1 cellular context compared by ENCODE assay signal in the genomic region with DNA sequence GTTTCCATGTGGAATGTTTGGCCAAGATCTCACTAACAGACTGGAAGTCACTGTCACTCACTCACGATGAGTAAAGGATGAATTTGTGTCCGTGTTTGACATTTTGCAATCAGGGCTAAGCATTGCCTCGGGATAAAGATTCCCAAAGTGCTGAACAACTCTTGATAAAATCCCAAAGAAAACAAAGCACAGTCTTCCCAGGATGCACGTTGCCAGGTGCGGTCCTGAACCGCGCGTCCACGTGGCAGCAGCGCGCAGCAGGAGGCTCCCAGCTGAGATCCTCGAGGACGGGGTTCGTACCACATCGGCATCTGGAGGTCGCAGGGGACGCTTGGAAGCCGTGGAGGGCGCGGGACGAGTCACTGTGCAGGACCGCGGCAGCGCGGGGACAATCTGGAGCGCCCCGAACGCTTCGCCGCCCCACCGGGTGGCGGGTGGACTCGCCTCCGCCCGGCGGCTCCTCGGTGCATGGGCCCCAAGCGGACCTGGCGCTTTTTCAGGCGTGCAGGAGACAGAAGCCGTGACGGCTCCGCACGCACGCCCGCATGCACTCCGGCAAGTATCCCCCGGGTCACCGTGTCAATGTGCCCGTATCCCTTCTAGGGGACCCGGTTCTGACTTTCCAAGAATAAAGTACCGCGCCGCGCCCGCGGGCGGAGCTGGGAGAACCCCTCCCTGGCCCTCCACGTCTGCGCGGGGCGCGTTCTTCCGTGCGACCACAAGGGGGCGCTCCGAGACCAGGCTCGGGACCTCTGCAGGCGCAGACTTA.
A peak's percentile ranks its signal among the peaks of the same experiment; 100 is the strongest.
TF ChIP-seq lines count a peak whose summit lies in the region.

No MANE protein-coding gene starts in this region.

TF ChIP-seq in K562, 482 proteins besides CTCF, POLR2A, EP300 and RAD21 (continued from another document and continues in another):
- TF ChIP-seq, protein P1, sequence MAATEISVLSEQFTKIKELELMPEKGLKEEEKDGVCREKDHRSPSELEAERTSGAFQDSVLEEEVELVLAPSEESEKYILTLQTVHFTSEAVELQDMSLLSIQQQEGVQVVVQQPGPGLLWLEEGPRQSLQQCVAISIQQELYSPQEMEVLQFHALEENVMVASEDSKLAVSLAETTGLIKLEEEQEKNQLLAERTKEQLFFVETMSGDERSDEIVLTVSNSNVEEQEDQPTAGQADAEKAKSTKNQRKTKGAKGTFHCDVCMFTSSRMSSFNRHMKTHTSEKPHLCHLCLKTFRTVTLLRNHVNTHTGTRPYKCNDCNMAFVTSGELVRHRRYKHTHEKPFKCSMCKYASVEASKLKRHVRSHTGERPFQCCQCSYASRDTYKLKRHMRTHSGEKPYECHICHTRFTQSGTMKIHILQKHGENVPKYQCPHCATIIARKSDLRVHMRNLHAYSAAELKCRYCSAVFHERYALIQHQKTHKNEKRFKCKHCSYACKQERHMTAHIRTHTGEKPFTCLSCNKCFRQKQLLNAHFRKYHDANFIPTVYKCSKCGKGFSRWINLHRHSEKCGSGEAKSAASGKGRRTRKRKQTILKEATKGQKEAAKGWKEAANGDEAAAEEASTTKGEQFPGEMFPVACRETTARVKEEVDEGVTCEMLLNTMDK (IDR thresholded peaks at IDR 0.05; ENCODE audit: borderline replicate concordance, insufficient read depth, low read depth, low read length, poor library complexity, severe bottlenecking): peak; percentile 14
- TF ChIP-seq LEF1 (IDR thresholded peaks at IDR 0.05): no peak
- TF ChIP-seq NONO (IDR thresholded peaks at IDR 0.05; ENCODE audit: low read depth in 2 of 2, low read length in 1 of 2): 0 out of 4 replicates have a peak, but pooled peaks of 1 of the 2 experiments have one; percentile 9
- no peak for TF ChIP-seq ZNF232 (CRISPR knock-in tag; IDR thresholded peaks at IDR 0.05)
- TF ChIP-seq, protein P2, sequence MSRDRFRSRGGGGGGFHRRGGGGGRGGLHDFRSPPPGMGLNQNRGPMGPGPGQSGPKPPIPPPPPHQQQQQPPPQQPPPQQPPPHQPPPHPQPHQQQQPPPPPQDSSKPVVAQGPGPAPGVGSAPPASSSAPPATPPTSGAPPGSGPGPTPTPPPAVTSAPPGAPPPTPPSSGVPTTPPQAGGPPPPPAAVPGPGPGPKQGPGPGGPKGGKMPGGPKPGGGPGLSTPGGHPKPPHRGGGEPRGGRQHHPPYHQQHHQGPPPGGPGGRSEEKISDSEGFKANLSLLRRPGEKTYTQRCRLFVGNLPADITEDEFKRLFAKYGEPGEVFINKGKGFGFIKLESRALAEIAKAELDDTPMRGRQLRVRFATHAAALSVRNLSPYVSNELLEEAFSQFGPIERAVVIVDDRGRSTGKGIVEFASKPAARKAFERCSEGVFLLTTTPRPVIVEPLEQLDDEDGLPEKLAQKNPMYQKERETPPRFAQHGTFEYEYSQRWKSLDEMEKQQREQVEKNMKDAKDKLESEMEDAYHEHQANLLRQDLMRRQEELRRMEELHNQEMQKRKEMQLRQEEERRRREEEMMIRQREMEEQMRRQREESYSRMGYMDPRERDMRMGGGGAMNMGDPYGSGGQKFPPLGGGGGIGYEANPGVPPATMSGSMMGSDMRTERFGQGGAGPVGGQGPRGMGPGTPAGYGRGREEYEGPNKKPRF (IDR thresholded peaks at IDR 0.05; ENCODE audit: low read depth, low read length): no peak
- TF ChIP-seq, protein P3, sequence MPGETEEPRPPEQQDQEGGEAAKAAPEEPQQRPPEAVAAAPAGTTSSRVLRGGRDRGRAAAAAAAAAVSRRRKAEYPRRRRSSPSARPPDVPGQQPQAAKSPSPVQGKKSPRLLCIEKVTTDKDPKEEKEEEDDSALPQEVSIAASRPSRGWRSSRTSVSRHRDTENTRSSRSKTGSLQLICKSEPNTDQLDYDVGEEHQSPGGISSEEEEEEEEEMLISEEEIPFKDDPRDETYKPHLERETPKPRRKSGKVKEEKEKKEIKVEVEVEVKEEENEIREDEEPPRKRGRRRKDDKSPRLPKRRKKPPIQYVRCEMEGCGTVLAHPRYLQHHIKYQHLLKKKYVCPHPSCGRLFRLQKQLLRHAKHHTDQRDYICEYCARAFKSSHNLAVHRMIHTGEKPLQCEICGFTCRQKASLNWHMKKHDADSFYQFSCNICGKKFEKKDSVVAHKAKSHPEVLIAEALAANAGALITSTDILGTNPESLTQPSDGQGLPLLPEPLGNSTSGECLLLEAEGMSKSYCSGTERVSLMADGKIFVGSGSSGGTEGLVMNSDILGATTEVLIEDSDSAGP (CRISPR knock-in tag; IDR thresholded peaks at IDR 0.05): no peak
- TF ChIP-seq, protein P4, sequence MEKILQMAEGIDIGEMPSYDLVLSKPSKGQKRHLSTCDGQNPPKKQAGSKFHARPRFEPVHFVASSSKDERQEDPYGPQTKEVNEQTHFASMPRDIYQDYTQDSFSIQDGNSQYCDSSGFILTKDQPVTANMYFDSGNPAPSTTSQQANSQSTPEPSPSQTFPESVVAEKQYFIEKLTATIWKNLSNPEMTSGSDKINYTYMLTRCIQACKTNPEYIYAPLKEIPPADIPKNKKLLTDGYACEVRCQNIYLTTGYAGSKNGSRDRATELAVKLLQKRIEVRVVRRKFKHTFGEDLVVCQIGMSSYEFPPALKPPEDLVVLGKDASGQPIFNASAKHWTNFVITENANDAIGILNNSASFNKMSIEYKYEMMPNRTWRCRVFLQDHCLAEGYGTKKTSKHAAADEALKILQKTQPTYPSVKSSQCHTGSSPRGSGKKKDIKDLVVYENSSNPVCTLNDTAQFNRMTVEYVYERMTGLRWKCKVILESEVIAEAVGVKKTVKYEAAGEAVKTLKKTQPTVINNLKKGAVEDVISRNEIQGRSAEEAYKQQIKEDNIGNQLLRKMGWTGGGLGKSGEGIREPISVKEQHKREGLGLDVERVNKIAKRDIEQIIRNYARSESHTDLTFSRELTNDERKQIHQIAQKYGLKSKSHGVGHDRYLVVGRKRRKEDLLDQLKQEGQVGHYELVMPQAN (IDR thresholded peaks at IDR 0.05; ENCODE audit: borderline replicate concordance): peak; percentile 43; the same call in 1 of the 2 replicates
- TF ChIP-seq, protein P5, sequence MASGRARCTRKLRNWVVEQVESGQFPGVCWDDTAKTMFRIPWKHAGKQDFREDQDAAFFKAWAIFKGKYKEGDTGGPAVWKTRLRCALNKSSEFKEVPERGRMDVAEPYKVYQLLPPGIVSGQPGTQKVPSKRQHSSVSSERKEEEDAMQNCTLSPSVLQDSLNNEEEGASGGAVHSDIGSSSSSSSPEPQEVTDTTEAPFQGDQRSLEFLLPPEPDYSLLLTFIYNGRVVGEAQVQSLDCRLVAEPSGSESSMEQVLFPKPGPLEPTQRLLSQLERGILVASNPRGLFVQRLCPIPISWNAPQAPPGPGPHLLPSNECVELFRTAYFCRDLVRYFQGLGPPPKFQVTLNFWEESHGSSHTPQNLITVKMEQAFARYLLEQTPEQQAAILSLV (tag; IDR thresholded peaks at IDR 0.05): no peak
- no peak for TF ChIP-seq ARID1B (IDR thresholded peaks at IDR 0.05)
- no peak for TF ChIP-seq PHTF2 (CRISPR knock-in tag; IDR thresholded peaks at IDR 0.05)
- peak; percentile 94 for TF ChIP-seq ZNF316 (IDR thresholded peaks at IDR 0.05)
- TF ChIP-seq, protein P6, sequence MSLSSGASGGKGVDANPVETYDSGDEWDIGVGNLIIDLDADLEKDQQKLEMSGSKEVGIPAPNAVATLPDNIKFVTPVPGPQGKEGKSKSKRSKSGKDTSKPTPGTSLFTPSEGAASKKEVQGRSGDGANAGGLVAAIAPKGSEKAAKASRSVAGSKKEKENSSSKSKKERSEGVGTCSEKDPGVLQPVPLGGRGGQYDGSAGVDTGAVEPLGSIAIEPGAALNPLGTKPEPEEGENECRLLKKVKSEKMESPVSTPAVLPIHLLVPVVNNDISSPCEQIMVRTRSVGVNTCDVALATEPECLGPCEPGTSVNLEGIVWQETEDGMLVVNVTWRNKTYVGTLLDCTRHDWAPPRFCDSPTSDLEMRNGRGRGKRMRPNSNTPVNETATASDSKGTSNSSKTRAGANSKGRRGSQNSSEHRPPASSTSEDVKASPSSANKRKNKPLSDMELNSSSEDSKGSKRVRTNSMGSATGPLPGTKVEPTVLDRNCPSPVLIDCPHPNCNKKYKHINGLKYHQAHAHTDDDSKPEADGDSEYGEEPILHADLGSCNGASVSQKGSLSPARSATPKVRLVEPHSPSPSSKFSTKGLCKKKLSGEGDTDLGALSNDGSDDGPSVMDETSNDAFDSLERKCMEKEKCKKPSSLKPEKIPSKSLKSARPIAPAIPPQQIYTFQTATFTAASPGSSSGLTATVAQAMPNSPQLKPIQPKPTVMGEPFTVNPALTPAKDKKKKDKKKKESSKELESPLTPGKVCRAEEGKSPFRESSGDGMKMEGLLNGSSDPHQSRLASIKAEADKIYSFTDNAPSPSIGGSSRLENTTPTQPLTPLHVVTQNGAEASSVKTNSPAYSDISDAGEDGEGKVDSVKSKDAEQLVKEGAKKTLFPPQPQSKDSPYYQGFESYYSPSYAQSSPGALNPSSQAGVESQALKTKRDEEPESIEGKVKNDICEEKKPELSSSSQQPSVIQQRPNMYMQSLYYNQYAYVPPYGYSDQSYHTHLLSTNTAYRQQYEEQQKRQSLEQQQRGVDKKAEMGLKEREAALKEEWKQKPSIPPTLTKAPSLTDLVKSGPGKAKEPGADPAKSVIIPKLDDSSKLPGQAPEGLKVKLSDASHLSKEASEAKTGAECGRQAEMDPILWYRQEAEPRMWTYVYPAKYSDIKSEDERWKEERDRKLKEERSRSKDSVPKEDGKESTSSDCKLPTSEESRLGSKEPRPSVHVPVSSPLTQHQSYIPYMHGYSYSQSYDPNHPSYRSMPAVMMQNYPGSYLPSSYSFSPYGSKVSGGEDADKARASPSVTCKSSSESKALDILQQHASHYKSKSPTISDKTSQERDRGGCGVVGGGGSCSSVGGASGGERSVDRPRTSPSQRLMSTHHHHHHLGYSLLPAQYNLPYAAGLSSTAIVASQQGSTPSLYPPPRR (CRISPR knock-in tag; IDR thresholded peaks at IDR 0.05; ENCODE audit: borderline replicate concordance): no peak
- TF ChIP-seq, protein P7, sequence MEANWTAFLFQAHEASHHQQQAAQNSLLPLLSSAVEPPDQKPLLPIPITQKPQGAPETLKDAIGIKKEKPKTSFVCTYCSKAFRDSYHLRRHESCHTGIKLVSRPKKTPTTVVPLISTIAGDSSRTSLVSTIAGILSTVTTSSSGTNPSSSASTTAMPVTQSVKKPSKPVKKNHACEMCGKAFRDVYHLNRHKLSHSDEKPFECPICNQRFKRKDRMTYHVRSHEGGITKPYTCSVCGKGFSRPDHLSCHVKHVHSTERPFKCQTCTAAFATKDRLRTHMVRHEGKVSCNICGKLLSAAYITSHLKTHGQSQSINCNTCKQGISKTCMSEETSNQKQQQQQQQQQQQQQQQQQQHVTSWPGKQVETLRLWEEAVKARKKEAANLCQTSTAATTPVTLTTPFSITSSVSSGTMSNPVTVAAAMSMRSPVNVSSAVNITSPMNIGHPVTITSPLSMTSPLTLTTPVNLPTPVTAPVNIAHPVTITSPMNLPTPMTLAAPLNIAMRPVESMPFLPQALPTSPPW (CRISPR knock-in tag; IDR thresholded peaks at IDR 0.05): peak; percentile 55; the same call in 1 of the 2 replicates
- TF ChIP-seq ZNF12 (CRISPR knock-in tag; IDR thresholded peaks at IDR 0.05): no peak
- no peak for TF ChIP-seq MAFK (IDR thresholded peaks at IDR 0.05; ENCODE audit: low read length)
- TF ChIP-seq, protein P8, sequence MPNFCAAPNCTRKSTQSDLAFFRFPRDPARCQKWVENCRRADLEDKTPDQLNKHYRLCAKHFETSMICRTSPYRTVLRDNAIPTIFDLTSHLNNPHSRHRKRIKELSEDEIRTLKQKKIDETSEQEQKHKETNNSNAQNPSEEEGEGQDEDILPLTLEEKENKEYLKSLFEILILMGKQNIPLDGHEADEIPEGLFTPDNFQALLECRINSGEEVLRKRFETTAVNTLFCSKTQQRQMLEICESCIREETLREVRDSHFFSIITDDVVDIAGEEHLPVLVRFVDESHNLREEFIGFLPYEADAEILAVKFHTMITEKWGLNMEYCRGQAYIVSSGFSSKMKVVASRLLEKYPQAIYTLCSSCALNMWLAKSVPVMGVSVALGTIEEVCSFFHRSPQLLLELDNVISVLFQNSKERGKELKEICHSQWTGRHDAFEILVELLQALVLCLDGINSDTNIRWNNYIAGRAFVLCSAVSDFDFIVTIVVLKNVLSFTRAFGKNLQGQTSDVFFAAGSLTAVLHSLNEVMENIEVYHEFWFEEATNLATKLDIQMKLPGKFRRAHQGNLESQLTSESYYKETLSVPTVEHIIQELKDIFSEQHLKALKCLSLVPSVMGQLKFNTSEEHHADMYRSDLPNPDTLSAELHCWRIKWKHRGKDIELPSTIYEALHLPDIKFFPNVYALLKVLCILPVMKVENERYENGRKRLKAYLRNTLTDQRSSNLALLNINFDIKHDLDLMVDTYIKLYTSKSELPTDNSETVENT (CRISPR knock-in tag; IDR thresholded peaks at IDR 0.05): no peak
- TF ChIP-seq ILF3 (IDR thresholded peaks at IDR 0.05; ENCODE audit: borderline replicate concordance): no peak
- TF ChIP-seq, protein P9, sequence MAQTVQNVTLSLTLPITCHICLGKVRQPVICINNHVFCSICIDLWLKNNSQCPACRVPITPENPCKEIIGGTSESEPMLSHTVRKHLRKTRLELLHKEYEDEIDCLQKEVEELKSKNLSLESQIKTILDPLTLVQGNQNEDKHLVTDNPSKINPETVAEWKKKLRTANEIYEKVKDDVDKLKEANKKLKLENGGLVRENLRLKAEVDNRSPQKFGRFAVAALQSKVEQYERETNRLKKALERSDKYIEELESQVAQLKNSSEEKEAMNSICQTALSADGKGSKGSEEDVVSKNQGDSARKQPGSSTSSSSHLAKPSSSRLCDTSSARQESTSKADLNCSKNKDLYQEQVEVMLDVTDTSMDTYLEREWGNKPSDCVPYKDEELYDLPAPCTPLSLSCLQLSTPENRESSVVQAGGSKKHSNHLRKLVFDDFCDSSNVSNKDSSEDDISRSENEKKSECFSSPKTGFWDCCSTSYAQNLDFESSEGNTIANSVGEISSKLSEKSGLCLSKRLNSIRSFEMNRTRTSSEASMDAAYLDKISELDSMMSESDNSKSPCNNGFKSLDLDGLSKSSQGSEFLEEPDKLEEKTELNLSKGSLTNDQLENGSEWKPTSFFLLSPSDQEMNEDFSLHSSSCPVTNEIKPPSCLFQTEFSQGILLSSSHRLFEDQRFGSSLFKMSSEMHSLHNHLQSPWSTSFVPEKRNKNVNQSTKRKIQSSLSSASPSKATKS (CRISPR knock-in tag; IDR thresholded peaks at IDR 0.05): no peak
- no peak for TF ChIP-seq MTA1 (IDR thresholded peaks at IDR 0.05; ENCODE audit: borderline replicate concordance)
- no peak for TF ChIP-seq ZNF143 (CRISPR knock-in tag; IDR thresholded peaks at IDR 0.05)
- TF ChIP-seq LARP7 (IDR thresholded peaks at IDR 0.05): no peak
- TF ChIP-seq GATAD2B (IDR thresholded peaks at IDR 0.05; ENCODE audit: borderline replicate concordance): no peak
- no peak for TF ChIP-seq NBN (IDR thresholded peaks at IDR 0.05; ENCODE audit: low read depth)
- no peak for TF ChIP-seq SRSF9 (IDR thresholded peaks at IDR 0.05; ENCODE audit: borderline replicate concordance, low read depth, low read length)
- TF ChIP-seq, protein P10, sequence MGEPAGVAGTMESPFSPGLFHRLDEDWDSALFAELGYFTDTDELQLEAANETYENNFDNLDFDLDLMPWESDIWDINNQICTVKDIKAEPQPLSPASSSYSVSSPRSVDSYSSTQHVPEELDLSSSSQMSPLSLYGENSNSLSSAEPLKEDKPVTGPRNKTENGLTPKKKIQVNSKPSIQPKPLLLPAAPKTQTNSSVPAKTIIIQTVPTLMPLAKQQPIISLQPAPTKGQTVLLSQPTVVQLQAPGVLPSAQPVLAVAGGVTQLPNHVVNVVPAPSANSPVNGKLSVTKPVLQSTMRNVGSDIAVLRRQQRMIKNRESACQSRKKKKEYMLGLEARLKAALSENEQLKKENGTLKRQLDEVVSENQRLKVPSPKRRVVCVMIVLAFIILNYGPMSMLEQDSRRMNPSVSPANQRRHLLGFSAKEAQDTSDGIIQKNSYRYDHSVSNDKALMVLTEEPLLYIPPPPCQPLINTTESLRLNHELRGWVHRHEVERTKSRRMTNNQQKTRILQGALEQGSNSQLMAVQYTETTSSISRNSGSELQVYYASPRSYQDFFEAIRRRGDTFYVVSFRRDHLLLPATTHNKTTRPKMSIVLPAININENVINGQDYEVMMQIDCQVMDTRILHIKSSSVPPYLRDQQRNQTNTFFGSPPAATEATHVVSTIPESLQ (CRISPR knock-in tag; IDR thresholded peaks at IDR 0.05): no peak
- TF ChIP-seq ZKSCAN3 (CRISPR knock-in tag; IDR thresholded peaks at IDR 0.05): no peak
